In the genomic region with DNA sequence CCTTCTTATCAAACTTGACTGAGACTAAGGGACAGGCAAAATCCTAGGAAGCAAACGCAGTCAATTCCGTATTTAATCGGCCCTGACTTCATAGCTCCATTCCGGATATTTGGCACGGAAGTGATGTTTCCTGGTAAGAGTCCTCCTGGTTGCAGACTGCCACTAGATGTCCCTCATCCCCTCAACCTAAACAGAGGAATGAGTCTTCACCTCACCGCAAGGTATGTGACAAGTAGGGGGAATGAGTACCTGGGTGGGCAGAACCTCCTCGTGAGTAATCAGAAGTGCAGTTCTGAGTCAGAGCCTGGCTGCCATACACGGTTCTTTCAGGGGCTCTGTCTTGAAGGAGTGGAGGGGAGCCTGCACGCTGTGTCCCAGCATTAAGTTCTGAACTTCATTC, we compare ENCODE assay signal across 18 cellular contexts.
DNase-seq lines count a peak whose midpoint lies in the region; ATAC-seq, FAIRE-seq and TF ChIP-seq lines count a peak whose summit lies in the region.
"Had no signal": no experiment of that assay in that cellular context is flagged by ENCODE, and none has a peak within 500 bp of the region (broad histone marks: within the 10 kb centered on the region; RNA-seq: fewer than 3 reads in every experiment).

No MANE protein-coding gene starts in this region.

- peaks cover 3% of the 10 kb centered on the region; the same call in 1 of the 2 replicates for H3K9me3 ChIP-seq in BE2C

- H3K4me3 ChIP-seq in BE2C (ENCODE audit: low read depth, low read length), result no peak overlapping the region
- H3K4me3 ChIP-seq: A549, cardiac muscle cell, SJCRH30 had no signal

- peak; percentile 84 for FAIRE-seq in HTR-8/SVneo (lab: Jason Lieb, UNC)
- FAIRE-seq: A549 had no signal

- ATAC-seq in GM19463 (IDR thresholded peaks at IDR 0.05; ENCODE audit: unreplicated experiment), result no peak
- no peak for ATAC-seq in GM21515 (IDR thresholded peaks at IDR 0.05; ENCODE audit: unreplicated experiment)
- ATAC-seq: A549; activated CD4-positive, alpha-beta T cell treated with anti-CD3 and anti-CD28 coated beads for 36 hours; stimulated activated naive CD8-positive, alpha-beta T cell treated with anti-CD3 and anti-CD28 coated beads, Interleukin-15, amount 100 ng/mL, for 72 hours had no signal

- no peaks in the 10 kb centered on the region for H3K36me3 ChIP-seq in BE2C
- H3K36me3 ChIP-seq: cardiac muscle cell, SJCRH30 had no signal

- DNase-seq in BE2C (no peak), HTR-8/SVneo (ENCODE audit: insufficient read length, low spot score) (no peak), astrocyte of the hippocampus (ENCODE audit: low read depth, low spot score) (peak; percentile 37), iris pigment epithelial cell (ENCODE audit: low read depth) (peak; percentile 23), ureter (ENCODE audit: low spot score) (no peak)
- DNase-seq in activated CD4-positive, alpha-beta T cell treated with anti-CD3 and anti-CD28 coated beads for 4 hours, result no peak
- DNase-seq: activated CD4-positive, alpha-beta T cell treated with anti-CD3 and anti-CD28 coated beads for 36 hours; CD4-positive, alpha-beta T cell; DMS79; NCI-H1436 treated with DMSO at 0.1 percent for 48 hours; NCI-H345; SJCRH30; stimulated activated CD4-positive, alpha-beta T cell treated with anti-CD3 and anti-CD28 coated beads, Interleukin-15, amount 100 ng/mL, for 24 hours; stimulated activated naive CD8-positive, alpha-beta T cell treated with anti-CD3 and anti-CD28 coated beads, Interleukin-15, amount 100 ng/mL, for 72 hours had no signal

- no peaks in the 10 kb centered on the region; the same call in 1 of the 2 replicates for H3K4me1 ChIP-seq in BE2C

- TF ChIP-seq CTCF in BE2C (IDR thresholded peaks at IDR 0.05; ENCODE audit: low read depth, low read length), result peak; percentile 25

- no peaks in the 10 kb centered on the region for H3K27me3 ChIP-seq in BE2C
- H3K27me3 ChIP-seq: cardiac muscle cell, SJCRH30 had no signal

Comparison
In these comparisons a context has a peak if more than half of its experiments do, and no peak if none do; other contexts are left out.
1. DNase-seq: peak in astrocyte of the hippocampus (single experiment) and iris pigment epithelial cell (single experiment); none in BE2C (single experiment), HTR-8/SVneo (single experiment), activated CD4-positive, alpha-beta T cell treated with anti-CD3 and anti-CD28 coated beads for 4 hours (0 of 2) and ureter (single experiment).